In the genomic region with DNA sequence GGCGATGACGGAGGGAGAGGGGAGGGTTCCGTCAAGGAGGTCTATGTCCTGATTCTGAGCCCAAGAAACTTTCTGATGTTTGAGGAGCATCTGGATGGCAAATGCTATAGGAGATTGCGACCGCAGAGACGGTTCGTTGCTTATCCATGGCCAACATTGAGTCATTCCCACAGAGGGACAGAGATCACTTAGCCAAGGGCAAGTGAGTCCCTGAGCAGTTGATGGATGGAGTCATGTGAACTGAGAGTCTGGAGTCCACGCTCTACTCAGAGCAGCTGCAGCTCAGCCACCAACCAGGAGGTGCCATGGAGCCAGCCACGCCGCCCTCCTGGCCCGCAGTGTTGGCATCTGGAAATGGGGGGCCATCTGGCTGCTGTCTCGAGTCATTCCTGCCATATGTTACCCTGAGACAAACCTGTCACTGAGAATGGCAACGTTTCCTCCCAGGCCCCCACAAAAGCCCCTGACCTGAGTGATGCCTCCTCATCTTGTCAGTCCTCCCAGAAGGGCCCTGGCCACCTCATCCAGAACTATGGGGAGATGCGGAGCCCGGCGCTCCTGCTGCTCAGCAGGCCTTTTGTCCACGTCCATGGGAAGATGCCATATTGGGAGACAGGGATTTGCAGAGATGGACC, we compare ENCODE assay signal across 18 cellular contexts. TPM values are rescaled to one million over a fixed set of nuclear protein-coding genes. Genes with fewer than 3 reads are reported as not detected.
DNase-seq lines count a peak whose midpoint lies in the region; ATAC-seq and TF ChIP-seq lines count a peak whose summit lies in the region.
"Had no signal": no experiment of that assay in that cellular context is flagged by ENCODE, and none has a peak within 500 bp of the region (broad histone marks: within the 10 kb centered on the region; RNA-seq: fewer than 3 reads in every experiment).

No MANE protein-coding gene starts in this region.

- no peaks in the 10 kb centered on the region for H3K9me3 ChIP-seq in HEK293 (ENCODE audit: control insufficient read depth, insufficient read depth, low read depth, low read length)
- H3K9me3 ChIP-seq: Caco-2, SJSA1 had no signal

- H3K4me3 Mint-ChIP-seq in HFFc6 (no peak overlapping the region), progenitor cell of endocrine pancreas (ENCODE audit: low read depth) (no peak overlapping the region), GM23338 (no peak overlapping the region)
- H3K4me3 Mint-ChIP-seq: CD4-positive, alpha-beta T cell; IgD-negative memory B cell had no signal

- H3K36me3 ChIP-seq in HEK293 (ENCODE audit: control insufficient read depth in 2 of 2, insufficient read depth in 1 of 2, low read length in 2 of 2) (no peaks in the 10 kb centered on the region), GM23338 (ENCODE audit: insufficient read depth) (no peaks in the 10 kb centered on the region)
- H3K36me3 ChIP-seq: SJSA1 had no signal

- H4K20me1 ChIP-seq in GM23338 (replicated peaks; ENCODE audit: insufficient read depth), result no peaks in the 10 kb centered on the region

- H3K4me1 Mint-ChIP-seq in HFFc6 (ENCODE audit: low read depth), result peaks cover 15% of the 10 kb centered on the region
- H3K4me1 Mint-ChIP-seq in progenitor cell of endocrine pancreas (ENCODE audit: low read depth), result peaks cover 1% of the 10 kb centered on the region
- peaks cover 14% of the 10 kb centered on the region for H3K4me1 Mint-ChIP-seq in GM23338
- H3K4me1 Mint-ChIP-seq: IgD-negative memory B cell had no signal

- H3K9me2 ChIP-seq in GM23338 (ENCODE audit: insufficient read depth), result 0 out of 2 replicates have a peak, but pooled peaks cover 6% of the 10 kb centered on the region

- H3K4me1 ChIP-seq in HEK293 (ENCODE audit: control insufficient read depth, insufficient read depth, low read length) (no peaks in the 10 kb centered on the region), GM23338 (ENCODE audit: insufficient read depth) (peaks cover 13% of the 10 kb centered on the region)

- H3K27ac ChIP-seq in HEK293 (ENCODE audit: extremely low read depth, low read depth, low read length) (no peak overlapping the region), GM23338 (ENCODE audit: low read depth) (no peak overlapping the region)
- H3K27ac ChIP-seq: SJSA1 had no signal

- H3K27me3 ChIP-seq in GM23338 (ENCODE audit: insufficient read depth), result no peaks in the 10 kb centered on the region
- H3K27me3 ChIP-seq: SJSA1 had no signal

- no peaks in the 10 kb centered on the region for H3F3A ChIP-seq in GM23338 (replicated peaks; ENCODE audit: low read depth)

- H3K27ac Mint-ChIP-seq in HFFc6 (no peak overlapping the region), progenitor cell of endocrine pancreas (no peak overlapping the region), GM23338 (no peak overlapping the region)
- H3K27ac Mint-ChIP-seq: CD4-positive, alpha-beta T cell; IgD-negative memory B cell had no signal

- peak; percentile 62 for DNase-seq in AG08395 (ENCODE audit: low spot score)
- peak; percentile 65 for DNase-seq in NCI-H524 treated with DMSO at 0.1 percent for 48 hours (lab: John Stamatoyannopoulos, UW)
- peak; percentile 60 for DNase-seq in myocyte (ENCODE audit: low read depth)
- DNase-seq in HFFc6, result no peak
- DNase-seq in progenitor cell of endocrine pancreas (ENCODE audit: low spot score, unreplicated experiment), result no peak
- DNase-seq in GM23338 (ENCODE audit: low spot score), result no peak
- DNase-seq in NAMALWA (ENCODE audit: low spot score), result no peak
- DNase-seq: Caco-2; CD4-positive, alpha-beta T cell; DMS53; EL; NCI-H1105; NCI-H2227 treated with DMSO at 0.1 percent for 48 hours; NCI-H510A treated with DMSO at 0.1 percent for 48 hours; SW 1271 had no signal

- H3K79me2 ChIP-seq in GM23338 (replicated peaks; ENCODE audit: insufficient read depth), result no peaks in the 10 kb centered on the region

- H3K36me3 Mint-ChIP-seq in HFFc6 (ENCODE audit: low read depth) (no peaks in the 10 kb centered on the region), progenitor cell of endocrine pancreas (ENCODE audit: insufficient read depth) (no peaks in the 10 kb centered on the region), GM23338 (ENCODE audit: low read depth) (no peaks in the 10 kb centered on the region)
- H3K36me3 Mint-ChIP-seq: IgD-negative memory B cell had no signal

- H3K9me3 Mint-ChIP-seq in HFFc6, result no peaks in the 10 kb centered on the region
- H3K9me3 Mint-ChIP-seq in progenitor cell of endocrine pancreas (ENCODE audit: low read depth), result no peaks in the 10 kb centered on the region
- H3K9me3 Mint-ChIP-seq in GM23338, result no peaks in the 10 kb centered on the region
- H3K9me3 Mint-ChIP-seq: CD4-positive, alpha-beta T cell had no signal

- no peak overlapping the region for H3K4me2 ChIP-seq in GM23338

- POLR2A ChIA-PET in HEK293 (lab: Yijun Ruan, JAX), result interaction anchor here (0.6 kb wide), 2 partner anchors 15 to 142 kb away, joined by 3 read pairs; no protein-coding TSS in a partner anchor

- peaks cover 7% of the 10 kb centered on the region for H3K27me3 Mint-ChIP-seq in HFFc6 (ENCODE audit: insufficient read depth)
- peaks cover 6% of the 10 kb centered on the region for H3K27me3 Mint-ChIP-seq in progenitor cell of endocrine pancreas
- peaks cover 3% of the 10 kb centered on the region for H3K27me3 Mint-ChIP-seq in GM23338 (ENCODE audit: insufficient read depth, low read depth, poor library complexity)
- H3K27me3 Mint-ChIP-seq: CD4-positive, alpha-beta T cell; IgD-negative memory B cell had no signal

- no peak overlapping the region for H2AFZ ChIP-seq in GM23338

- no peak overlapping the region for H3K4me3 ChIP-seq in HEK293 (ENCODE audit: low read depth, low read length)
- H3K4me3 ChIP-seq in GM23338, result no peak overlapping the region
- H3K4me3 ChIP-seq: SJSA1 had no signal

- ATAC-seq in GM23338, result no peak

- CTCF ChIA-PET in HEK293 (lab: Yijun Ruan, JAX), result interaction anchor here (2.5 kb wide), 1 partner anchor 212 kb away, joined by 9 read pairs; no protein-coding TSS in a partner anchor

- TF ChIP-seq CTCF in HEK293 (tag by site-specific recombination; IDR thresholded peaks at IDR 0.05) (no peak), HFFc6 (IDR thresholded peaks at IDR 0.05) (no peak), progenitor cell of endocrine pancreas (IDR thresholded peaks at IDR 0.05; ENCODE audit: unreplicated experiment) (no peak), GM23338 (conservative IDR thresholded peaks at IDR 0.05; ENCODE audit: low read depth in 2 of 2) (no peak)

TF ChIP-seq in HEK293, 187 proteins besides CTCF, POLR2A, EP300 and RAD21:
- TF ChIP-seq ZNF10 (tag by site-specific recombination; IDR thresholded peaks at IDR 0.05) (peak; percentile 71; the same call in 1 of the 2 replicates), ZNF398 (tag by site-specific recombination; IDR thresholded peaks at IDR 0.05) (no peak)

TF ChIP-seq in GM23338, 12 proteins besides CTCF, POLR2A, EP300 and RAD21 (continues in another document):
- TF ChIP-seq ZNF331 (CRISPR knock-in tag; IDR thresholded peaks at IDR 0.05; ENCODE audit: low read depth) (no peak), POLR2AphosphoS5 (IDR thresholded peaks at IDR 0.05; ENCODE audit: low read depth) (no peak), EZH2 (IDR thresholded peaks at IDR 0.05; ENCODE audit: low read depth, unreplicated experiment) (no peak), EZH2phosphoT487 (IDR thresholded peaks at IDR 0.05; ENCODE audit: unreplicated experiment) (no peak), NANOG (IDR thresholded peaks at IDR 0.05; ENCODE audit: borderline replicate concordance) (no peak)
- TF ChIP-seq, protein P1, sequence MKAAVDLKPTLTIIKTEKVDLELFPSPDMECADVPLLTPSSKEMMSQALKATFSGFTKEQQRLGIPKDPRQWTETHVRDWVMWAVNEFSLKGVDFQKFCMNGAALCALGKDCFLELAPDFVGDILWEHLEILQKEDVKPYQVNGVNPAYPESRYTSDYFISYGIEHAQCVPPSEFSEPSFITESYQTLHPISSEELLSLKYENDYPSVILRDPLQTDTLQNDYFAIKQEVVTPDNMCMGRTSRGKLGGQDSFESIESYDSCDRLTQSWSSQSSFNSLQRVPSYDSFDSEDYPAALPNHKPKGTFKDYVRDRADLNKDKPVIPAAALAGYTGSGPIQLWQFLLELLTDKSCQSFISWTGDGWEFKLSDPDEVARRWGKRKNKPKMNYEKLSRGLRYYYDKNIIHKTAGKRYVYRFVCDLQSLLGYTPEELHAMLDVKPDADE (IDR thresholded peaks at IDR 0.05), result no peak

RNA-seq across cellular contexts. Expression of gene ATP5PO, which starts 58.6 kb away (rescaled TPM):
- total RNA-seq in myocyte (198 and 272 TPM in 2 replicates), progenitor cell of endocrine pancreas (191 and 193 TPM in 2 replicates)
- 170 TPM for polyA plus RNA-seq in myocyte (2012)
- total RNA-seq in HFFc6 (2021; fragmentation: NEBNext Ultra II Directional; extraction: Animal tissue kit (Norgen Biotek cat#: 25700)), result 100 to 1,000 TPM; 175 to 206 (median 192) TPM
- 236 and 244 TPM in 2 replicates for total RNA-seq in GM23338 (2014; rRNA removed; shearing (Covaris generic))
- polyA plus RNA-seq in GM23338 (2016; fragmentation: Nextera tagmentation; extraction: Ambion mirVana), result 437 and 522 TPM in 2 replicates

Comparison
In these comparisons a context has a peak if more than half of its experiments do, and no peak if none do; other contexts are left out.
1. DNase-seq: peak in AG08395 (single experiment), NCI-H524 treated with DMSO at 0.1 percent for 48 hours (single experiment) and myocyte (single experiment); none in HFFc6 (single experiment), progenitor cell of endocrine pancreas (single experiment), GM23338 (single experiment) and NAMALWA (single experiment).